Comparison of ENCODE assay signal across 9 cellular contexts in genomic region chr17:37476431-37477130, GRCh38. TPM values are rescaled to one million over a fixed set of nuclear protein-coding genes. Genes with fewer than 3 reads are reported as not detected.
DNase-seq lines count a peak whose midpoint lies in the region; ATAC-seq and TF ChIP-seq lines count a peak whose summit lies in the region.
"Had no signal": no experiment of that assay in that cellular context is flagged by ENCODE, and none has a peak within 500 bp of the region (broad histone marks: within the 10 kb centered on the region; RNA-seq: fewer than 3 reads in every experiment).

No MANE protein-coding gene starts in this region.

- H3K4me3 ChIP-seq in LNCaP clone FGC (ENCODE audit: low read depth, low read length) (no peak overlapping the region), adipocyte (ENCODE audit: low read length) (peak overlapping the region; percentile 24), left ventricle myocardium inferior (no peak overlapping the region)

- peak overlapping the region; percentile 56 for H3K27ac ChIP-seq in left ventricle myocardium inferior (replicated peaks)

- H3K36me3 ChIP-seq in adipocyte (ENCODE audit: control insufficient read depth, insufficient read depth, low read length, severe bottlenecking) (peaks cover 31% of the 10 kb centered on the region), left ventricle myocardium inferior (peaks cover 70% of the 10 kb centered on the region)

- ATAC-seq in GM18520 (IDR thresholded peaks at IDR 0.05; ENCODE audit: unreplicated experiment) = no peak
- no peak for ATAC-seq in HG03439 (IDR thresholded peaks at IDR 0.05; ENCODE audit: unreplicated experiment)

- no peaks in the 10 kb centered on the region for H3K9me3 ChIP-seq in adipocyte (ENCODE audit: control insufficient read depth, low read length)
- no peaks in the 10 kb centered on the region for H3K9me3 ChIP-seq in left ventricle myocardium inferior (replicated peaks)

- no peaks in the 10 kb centered on the region for H3K27me3 ChIP-seq in adipocyte (replicated peaks; ENCODE audit: control insufficient read depth, insufficient read depth, low read length)
- no peaks in the 10 kb centered on the region for H3K27me3 ChIP-seq in left ventricle myocardium inferior (ENCODE audit: low read depth)

- H3K4me1 ChIP-seq in adipocyte (ENCODE audit: control insufficient read depth, insufficient read depth, low read length) = peaks cover 61% of the 10 kb centered on the region
- H3K4me1 ChIP-seq in left ventricle myocardium inferior = peaks cover 37% of the 10 kb centered on the region

- TF ChIP-seq CTCF in LNCaP clone FGC (IDR thresholded peaks at IDR 0.05; ENCODE audit: control insufficient read depth, extremely low read depth, insufficient read depth) (no peak), left ventricle myocardium inferior (IDR thresholded peaks at IDR 0.05; ENCODE audit: borderline replicate concordance) (no peak)

- intact Hi-C loops in left ventricle myocardium inferior (cut with micrococcal nuclease) = no loop called here

- H3K9ac ChIP-seq in adipocyte (ENCODE audit: low read length) = peak overlapping the region; percentile 80

- DNase-seq in LNCaP clone FGC (ENCODE audit: low read depth) (peak; percentile 80), adipocyte (ENCODE audit: low read depth) (peak; percentile 35), left ventricle myocardium inferior (peak; percentile 22), superior temporal gyrus (ENCODE audit: extremely low spot score) (peak; percentile 25), NOMO-1 treated with DMSO at 0.1 percent for 48 hours (lab: John Stamatoyannopoulos, UW; ENCODE audit: unreplicated experiment) (no peak), NCI-H1105 (lab: John Stamatoyannopoulos, UW) (no peak)
- DNase-seq: NCI-H2029 treated with DMSO at 0.1 percent for 48 hours had no signal

RNA-seq across cellular contexts. Expression of gene DUSP14, which starts 13.1 kb away (rescaled TPM):
- total RNA-seq in left ventricle myocardium inferior = 18.1 TPM

Comparison
In these comparisons a context has a peak if more than half of its experiments do, and no peak if none do; other contexts are left out.
1. DNase-seq: peak in LNCaP clone FGC (single experiment), adipocyte (single experiment), left ventricle myocardium inferior (single experiment) and superior temporal gyrus (single experiment); none in NOMO-1 treated with DMSO at 0.1 percent for 48 hours (single experiment) and NCI-H1105 (single experiment).